20 cellular contexts compared by ENCODE assay signal in the genomic region with DNA sequence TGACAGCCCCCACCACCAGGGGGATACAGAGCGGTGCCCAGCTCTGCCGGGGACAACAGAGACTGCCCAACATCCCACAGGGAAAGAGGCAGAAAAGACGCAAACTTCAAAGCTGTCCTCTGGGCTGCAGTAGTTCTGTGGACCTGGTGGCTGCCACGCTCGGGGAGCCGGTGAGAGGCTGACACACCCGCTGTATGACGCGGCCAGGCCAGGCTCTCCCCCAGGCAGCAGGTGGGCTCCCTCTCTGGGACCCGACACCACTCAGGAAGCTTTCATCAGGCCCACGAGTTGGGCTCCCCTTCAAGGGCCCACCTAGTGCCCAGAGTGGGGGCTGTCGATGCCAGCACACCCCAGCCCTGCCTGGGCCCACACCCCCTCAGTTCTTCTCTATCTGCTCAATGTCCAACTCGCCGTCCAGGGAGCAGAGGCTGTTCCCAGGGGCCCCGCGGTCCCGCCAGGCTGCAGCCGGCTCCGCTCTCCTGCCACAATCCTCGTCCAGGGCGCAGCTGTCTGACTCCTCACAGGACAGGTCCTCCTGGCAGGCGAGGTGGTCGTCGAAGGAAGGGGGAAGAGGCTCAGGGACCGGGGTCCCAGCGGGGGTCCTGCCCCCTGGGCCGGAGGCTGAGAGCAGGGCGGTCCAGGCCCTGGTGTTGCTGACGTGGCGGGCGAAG.
DNase-seq lines count a peak whose midpoint lies in the region; ATAC-seq, FAIRE-seq and TF ChIP-seq lines count a peak whose summit lies in the region.
"Had no signal": no experiment of that assay in that cellular context is flagged by ENCODE, and none has a peak within 500 bp of the region (broad histone marks: within the 10 kb centered on the region; RNA-seq: fewer than 3 reads in every experiment).

No MANE protein-coding gene starts in this region.

- no peak overlapping the region for H3K4me3 ChIP-seq in HepG2 (replicated peaks in 1 of 3; ENCODE audit: insufficient read depth in 1 of 3, low read depth in 2 of 3, low read length in 3 of 3)
- H3K4me3 ChIP-seq in right lobe of liver, result no peak overlapping the region
- H3K4me3 ChIP-seq in dorsolateral prefrontal cortex, result no peak overlapping the region
- no peak overlapping the region for H3K4me3 ChIP-seq in gastrocnemius medialis
- no peak overlapping the region for H3K4me3 ChIP-seq in tibial nerve
- H3K4me3 ChIP-seq in body of pancreas, result no peak overlapping the region
- H3K4me3 ChIP-seq: SJSA1 had no signal

- no peak for TF ChIP-seq POLR2A in HepG2 (IDR thresholded peaks at IDR 0.05; ENCODE audit: insufficient read depth in 1 of 2, low read depth in 2 of 2, low read length in 2 of 2)
- no peak for TF ChIP-seq POLR2A in right lobe of liver (IDR thresholded peaks at IDR 0.05)
- no peak for TF ChIP-seq POLR2A in gastrocnemius medialis (IDR thresholded peaks at IDR 0.05)
- no peak for TF ChIP-seq POLR2A in tibial nerve (IDR thresholded peaks at IDR 0.05)
- TF ChIP-seq POLR2A in body of pancreas (IDR thresholded peaks at IDR 0.05), result no peak

- H3K27ac ChIP-seq in HepG2 (ENCODE audit: extremely low read length, insufficient read depth, low read length) (no peak overlapping the region), right lobe of liver (no peak overlapping the region), dorsolateral prefrontal cortex (peak overlapping the region in 58 of 59 donors; percentile 38 to 98 (median 92)), gastrocnemius medialis (peak overlapping the region; percentile 58 to 88 (median 70)), tibial nerve (peak overlapping the region in 3 of 4 donors; percentile 7 to 95 (median 83)), body of pancreas (no peak overlapping the region)
- H3K27ac ChIP-seq: C4-2B, SJSA1 had no signal

- TF ChIP-seq RAD21 in HepG2 (CRISPR knock-in tag; IDR thresholded peaks at IDR 0.05), result no peak

- no TSS peak for BruUV-seq in HepG2 (replicated peaks; lab: Mats Ljungman, UMichigan)

- no peak for TF ChIP-seq EP300 in HepG2 (IDR thresholded peaks at IDR 0.05; ENCODE audit: low read depth in 2 of 2, low read length in 2 of 2)
- no peak for TF ChIP-seq EP300 in HepG2 (CRISPR knock-in tag; IDR thresholded peaks at IDR 0.05; ENCODE audit: borderline replicate concordance)
- TF ChIP-seq EP300 in tibial nerve (IDR thresholded peaks at IDR 0.05), result no peak

- H2AFZ ChIP-seq in HepG2 (ENCODE audit: low read length), result no peak overlapping the region

- H3K4me1 ChIP-seq in HepG2 (ENCODE audit: insufficient read depth, low read length), result no peaks in the 10 kb centered on the region
- H3K4me1 ChIP-seq in right lobe of liver, result no peaks in the 10 kb centered on the region
- peaks cover 63 to 77% of the 10 kb centered on the region in 2 donors for H3K4me1 ChIP-seq in gastrocnemius medialis
- peaks cover 2 to 94% (median 73%) of the 10 kb centered on the region in 4 donors for H3K4me1 ChIP-seq in tibial nerve
- H3K4me1 ChIP-seq in body of pancreas, result peaks cover 16% of the 10 kb centered on the region
- H3K4me1 ChIP-seq: SJSA1 had no signal

- no peak overlapping the region for H3K4me2 ChIP-seq in HepG2 (ENCODE audit: low read depth, low read length)

- TF ChIP-seq CTCF in HepG2 (CRISPR knock-in tag; IDR thresholded peaks at IDR 0.05) (no peak), right lobe of liver (IDR thresholded peaks at IDR 0.05) (no peak), dorsolateral prefrontal cortex (IDR thresholded peaks at IDR 0.05 in 54 of 56, conservative IDR thresholded peaks at IDR 0.05 in 2 of 56; ENCODE audit: low read depth in 1 of 56, partially characterized antibody in 56 of 56) (no peak), gastrocnemius medialis (IDR thresholded peaks at IDR 0.05 in 4 of 5, conservative IDR thresholded peaks at IDR 0.05 in 1 of 5) (no peak), tibial nerve (IDR thresholded peaks at IDR 0.05) (no peak), body of pancreas (IDR thresholded peaks at IDR 0.05) (no peak)

- POLR2A ChIA-PET in HepG2 (lab: Yijun Ruan, JAX), result no interaction called here

- no peak for FAIRE-seq in HepG2 (lab: Jason Lieb, UNC)
- FAIRE-seq: GM12892 had no signal

- intact Hi-C loops in HepG2 (cut with micrococcal nuclease; ENCODE audit: unreplicated experiment) (no loop called here), right lobe of liver (cut with DNase I) (loop anchor here in 1 of 2 donors (10.0 kb wide), 2 partner anchors 88 to 112 kb away; no protein-coding TSS in a partner anchor), dorsolateral prefrontal cortex (cut with DNase I) (loop anchor here in 1 of 2 donors (5.0 to 10.0 kb wide), 2 partner anchors 119 to 202 kb away; partner anchors contain the start of gene FAM53B), gastrocnemius medialis (cut with DNase I; ENCODE audit: low total_unique reads) (loop anchor here (10.0 kb wide), 1 partner anchor 182 kb away; the partner anchor contains the start of gene ABRAXAS2), body of pancreas (cut with DNase I) (loop anchor here (10.0 kb wide), 1 partner anchor 112 kb away; no protein-coding TSS in a partner anchor)

- no peaks in the 10 kb centered on the region for H4K20me1 ChIP-seq in HepG2 (ENCODE audit: insufficient read depth, low read length)

- in situ Hi-C loops in HepG2 (cut with HindIII; ENCODE audit: extremely low pct_ligation_motif_present, low pct_unique_long_range_greater_than_20kb), result no loop called here
- in situ Hi-C loops in gastrocnemius medialis (cut with MboI; ENCODE audit: low sequenced_read_pairs in 4 of 4), result no loop called here

- peaks cover 7 to 14% of the 10 kb centered on the region in 2 experiments; a peak in 4 of 5 replicates for H3K36me3 ChIP-seq in HepG2 (replicated peaks in 1 of 2; ENCODE audit: control insufficient read depth in 1 of 2, insufficient read depth in 2 of 2, low read length in 2 of 2)
- peaks cover 0 to 3% (median 0%) of the 10 kb centered on the region in 4 donors for H3K36me3 ChIP-seq in right lobe of liver
- H3K36me3 ChIP-seq in gastrocnemius medialis, result peaks cover 0 to 8% of the 10 kb centered on the region in 2 donors
- peaks cover 0 to 31% (median 0%) of the 10 kb centered on the region in 3 donors for H3K36me3 ChIP-seq in tibial nerve
- no peaks in the 10 kb centered on the region for H3K36me3 ChIP-seq in body of pancreas (replicated peaks in 1 of 2; ENCODE audit: insufficient read depth in 1 of 2, low read depth in 2 of 2)
- H3K36me3 ChIP-seq: SJSA1 had no signal

- H3K79me2 ChIP-seq in HepG2 (ENCODE audit: insufficient read depth, low read length), result no peaks in the 10 kb centered on the region

- 91% methylated on average over 16 of the region's 31 CpGs for WGBS in HepG2 (ENCODE audit: low lambda C conversion rate)
- 80% methylated on average over 3 of the region's 31 CpGs for WGBS in right lobe of liver (ENCODE audit: insufficient coverage, low coverage, low lambda C conversion rate, missing lambda C conversion rate)
- 88 to 91% methylated on average over 31 of the region's 31 CpGs for WGBS in tibial nerve, 2 donors
- WGBS in body of pancreas, 2 donors, result 87 to 92% methylated on average over 17 to 30 of the region's 31 CpGs

- H3K9me3 ChIP-seq in HepG2 (ENCODE audit: low read length), result no peaks in the 10 kb centered on the region
- H3K9me3 ChIP-seq in right lobe of liver, result no peaks in the 10 kb centered on the region
- no peaks in the 10 kb centered on the region for H3K9me3 ChIP-seq in gastrocnemius medialis
- no peaks in the 10 kb centered on the region for H3K9me3 ChIP-seq in tibial nerve
- no peaks in the 10 kb centered on the region for H3K9me3 ChIP-seq in body of pancreas
- H3K9me3 ChIP-seq: SJSA1 had no signal

- no peak overlapping the region for H3K9ac ChIP-seq in HepG2 (ENCODE audit: insufficient read depth, low read depth, low read length)

- no peak for DNase-seq in HepG2 (ENCODE audit: low spot score)
- DNase-seq in right lobe of liver, result no peak
- no peak for DNase-seq in dorsolateral prefrontal cortex
- DNase-seq in gastrocnemius medialis, result no peak
- DNase-seq in tibial nerve (ENCODE audit: low spot score in 2 of 2), result no peak
- DNase-seq in activated T-cell treated with anti-CD3 and anti-CD28 coated beads, Interleukin-2, amount 50 U/mL, for 1 hour, result no peak
- DNase-seq in body of pancreas, result no peak
- DNase-seq: DMS 273 treated with DMSO at 0.1 percent for 48 hours; HFFc6; IMR-90; MV-4-11; NCI-H1417 treated with DMSO at 0.1 percent for 48 hours; NCI-H2171 treated with DMSO at 0.1 percent for 48 hours; NCI-H446 treated with DMSO at 0.1 percent for 48 hours; NK-92 treated with Interleukin-12 subunit alpha and Interleukin-12 subunit beta, amount 100 ng/mL, for 24 hours; RPMI8226 had no signal

- ATAC-seq in HepG2 (no peak), right lobe of liver (no peak), gastrocnemius medialis (no peak), HG02642 (IDR thresholded peaks at IDR 0.05; ENCODE audit: poor library complexity, unreplicated experiment) (no peak), body of pancreas (no peak)

- CTCF ChIA-PET in HepG2 (lab: Yijun Ruan, JAX; ENCODE audit: low intra/inter-chr PET ratio, low total read pairs), result no interaction called here

- H3K27me3 ChIP-seq in HepG2 (ENCODE audit: control insufficient read depth in 1 of 2, insufficient read depth in 2 of 2, low read length in 2 of 2) (no peaks in the 10 kb centered on the region), right lobe of liver (no peaks in the 10 kb centered on the region), dorsolateral prefrontal cortex (no peaks in the 10 kb centered on the region), gastrocnemius medialis (no peaks in the 10 kb centered on the region), tibial nerve (no peaks in the 10 kb centered on the region), body of pancreas (no peaks in the 10 kb centered on the region)
- H3K27me3 ChIP-seq: SJSA1 had no signal

TF ChIP-seq in HepG2, 621 proteins besides CTCF, POLR2A, EP300 and RAD21:
- TF ChIP-seq ZBTB33 (CRISPR knock-in tag; IDR thresholded peaks at IDR 0.05) (peak; percentile 61; the same call in 1 of the 2 replicates), RFX3 (CRISPR knock-in tag; IDR thresholded peaks at IDR 0.05) (no peak), AGO2 (optimal IDR thresholded peaks at IDR 0.05; ENCODE audit: low read depth, low read length) (peak; percentile 68)

Comparison
In these comparisons a context has a peak if more than half of its experiments do, and no peak if none do; other contexts are left out.
1. H3K27ac ChIP-seq: peak in dorsolateral prefrontal cortex (58 of 59), gastrocnemius medialis (4 of 4) and tibial nerve (3 of 4); none in HepG2 (single experiment), right lobe of liver (0 of 3) and body of pancreas (0 of 4).